ENCODE assay signal across 11 cellular contexts in the genomic region with DNA sequence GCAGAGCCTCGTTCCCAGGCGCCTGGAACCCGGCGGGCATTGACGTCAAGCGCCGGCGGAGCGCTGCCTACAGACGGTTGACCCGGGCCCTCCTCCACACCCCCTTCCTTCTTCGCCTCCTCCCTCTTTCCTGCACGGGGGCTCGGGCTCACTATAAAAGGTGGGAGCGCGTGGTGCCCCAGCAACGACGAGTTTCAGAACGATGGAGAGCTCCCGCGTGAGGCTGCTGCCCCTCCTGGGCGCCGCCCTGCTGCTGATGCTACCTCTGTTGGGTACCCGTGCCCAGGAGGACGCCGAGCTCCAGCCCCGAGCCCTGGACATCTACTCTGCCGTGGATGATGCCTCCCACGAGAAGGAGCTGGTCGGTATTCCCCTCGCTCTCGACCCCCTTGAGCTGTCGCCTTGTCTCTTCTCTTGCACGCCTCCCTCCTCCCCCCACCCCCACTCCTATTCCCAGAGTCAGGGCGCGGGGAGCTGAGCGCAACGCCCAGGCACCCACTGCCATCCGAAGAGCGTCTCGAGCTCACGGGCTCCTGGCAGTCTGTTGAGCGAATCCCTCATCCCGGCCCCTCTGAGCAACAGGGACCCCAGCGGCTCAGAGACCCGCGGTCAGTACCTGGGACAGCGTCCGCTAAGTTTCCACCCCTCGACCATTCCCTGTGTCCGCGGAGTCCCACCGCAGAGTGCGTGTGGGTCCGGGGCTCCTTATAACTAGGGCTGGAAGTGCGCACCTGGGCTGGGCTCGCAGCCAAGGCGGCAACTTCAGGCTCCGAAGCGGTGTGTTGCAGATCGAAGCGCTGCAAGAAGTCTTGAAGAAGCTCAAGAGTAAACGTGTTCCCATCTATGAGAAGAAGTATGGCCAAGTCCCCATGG. TPM values are rescaled to one million over a fixed set of nuclear protein-coding genes. Genes with fewer than 3 reads are reported as not detected.
DNase-seq lines count a peak whose midpoint lies in the region; ATAC-seq and TF ChIP-seq lines count a peak whose summit lies in the region.
"Had no signal": no experiment of that assay in that cellular context is flagged by ENCODE, and none has a peak within 500 bp of the region (broad histone marks: within the 10 kb centered on the region; RNA-seq: fewer than 3 reads in every experiment).

Gene CARTPT, plus strand, starts transcription at position 184 of the 873 bp plus-strand sequence. Its CDS starts 19 bp downstream, at position 203.

- DNase-seq in NCI-H345 (lab: John Stamatoyannopoulos, UW) (peak; percentile 3), NCI-H345 treated with DMSO at 0.1 percent for 48 hours (lab: John Stamatoyannopoulos, UW; ENCODE audit: unreplicated experiment) (no peak), NT2/D1 (ENCODE audit: low read depth, low spot score) (peak; percentile 32), fibroblast of mammary gland (ENCODE audit: low read depth) (peak; percentile 6), progenitor cell of endocrine pancreas (ENCODE audit: low spot score, unreplicated experiment) (peak; percentile 62), GM19240 (ENCODE audit: insufficient read length, low spot score) (no peak), amniotic stem cell (lab: John Stamatoyannopoulos, UW) (no peak)
- DNase-seq: RPMI8226 had no signal

- ATAC-seq in GM21717 (IDR thresholded peaks at IDR 0.05; ENCODE audit: unreplicated experiment), result no peak

- no peaks in the 10 kb centered on the region for H3K9me3 ChIP-seq in NT2/D1 (ENCODE audit: insufficient read depth, low read length)

- H3K9me3 Mint-ChIP-seq in progenitor cell of endocrine pancreas (ENCODE audit: low read depth), result peaks cover 3% of the 10 kb centered on the region
- H3K9me3 Mint-ChIP-seq: natural killer cell treated with Interleukin-12 subunit alpha and Interleukin-12 subunit beta and Interleukin-15 and Interleukin-18, amount 100 ng/mL, for 72 hours had no signal

- no peak within 1 kb of the TSS for H3K4me3 Mint-ChIP-seq in progenitor cell of endocrine pancreas (ENCODE audit: low read depth)
- H3K4me3 Mint-ChIP-seq: natural killer cell treated with Interleukin-12 subunit alpha and Interleukin-12 subunit beta and Interleukin-15 and Interleukin-18, amount 100 ng/mL, for 72 hours had no signal

- TF ChIP-seq CTCF in fibroblast of mammary gland (conservative IDR thresholded peaks at IDR 0.05; ENCODE audit: control insufficient read depth, insufficient read depth, low read depth, low read length) (no peak), progenitor cell of endocrine pancreas (IDR thresholded peaks at IDR 0.05; ENCODE audit: unreplicated experiment) (no peak)

- H3K27ac Mint-ChIP-seq in progenitor cell of endocrine pancreas, result no peak within 1 kb of the TSS
- H3K27ac Mint-ChIP-seq: natural killer cell treated with Interleukin-12 subunit alpha and Interleukin-12 subunit beta and Interleukin-15 and Interleukin-18, amount 100 ng/mL, for 72 hours had no signal

- no peaks in the 10 kb centered on the region for H3K36me3 Mint-ChIP-seq in progenitor cell of endocrine pancreas (ENCODE audit: insufficient read depth)
- H3K36me3 Mint-ChIP-seq: natural killer cell treated with Interleukin-12 subunit alpha and Interleukin-12 subunit beta and Interleukin-15 and Interleukin-18, amount 100 ng/mL, for 72 hours had no signal

- peaks cover 10% of the 10 kb centered on the region for H3K4me1 Mint-ChIP-seq in progenitor cell of endocrine pancreas (ENCODE audit: low read depth)

- H3K4me1 ChIP-seq in NT2/D1 (ENCODE audit: insufficient read depth, insufficient read length), result no peaks in the 10 kb centered on the region

- H3K36me3 ChIP-seq in NT2/D1 (ENCODE audit: insufficient read depth, insufficient read length, low read length), result no peaks in the 10 kb centered on the region

- H3K4me3 ChIP-seq in NT2/D1 (ENCODE audit: insufficient read length, low read depth) (no peak within 1 kb of the TSS), fibroblast of mammary gland (ENCODE audit: control insufficient read depth, low read depth, low read length) (no peak within 1 kb of the TSS)

- no peak within 1 kb of the TSS for H3K9ac ChIP-seq in NT2/D1 (ENCODE audit: insufficient read length, low read depth)

- peaks cover 91% of the 10 kb centered on the region for H3K27me3 Mint-ChIP-seq in progenitor cell of endocrine pancreas

- peaks cover 58% of the 10 kb centered on the region for H3K27me3 ChIP-seq in NT2/D1 (ENCODE audit: insufficient read depth, insufficient read length)

RNA-seq across cellular contexts. Expression of gene CARTPT, which starts in this region (rescaled TPM):
- not detected in 2 replicates for total RNA-seq in progenitor cell of endocrine pancreas
- total RNA-seq: natural killer cell treated with Interleukin-12 subunit alpha and Interleukin-12 subunit beta and Interleukin-15 and Interleukin-18, amount 100 ng/mL, for 72 hours; urinary bladder had no signal

Comparison
In these comparisons a context has a peak if more than half of its experiments do, and no peak if none do; other contexts are left out.
1. DNase-seq: peak in NCI-H345 (single experiment), NT2/D1 (single experiment) and fibroblast of mammary gland (single experiment); none in NCI-H345 treated with DMSO at 0.1 percent for 48 hours (single experiment), GM19240 (single experiment) and amniotic stem cell (single experiment).
2. Peak in DNase-seq in progenitor cell of endocrine pancreas; RNA of the gene not detected or under 1 TPM.